8 cellular contexts compared by ENCODE assay signal in genomic region chr1:27959792-27960603, GRCh38. TPM values are rescaled to one million over a fixed set of nuclear protein-coding genes. Genes with fewer than 3 reads are reported as not detected.
DNase-seq lines count a peak whose midpoint lies in the region; ATAC-seq and TF ChIP-seq lines count a peak whose summit lies in the region.

Gene XKR8, plus strand, starts transcription at chr1:27959973. Its CDS starts 97 bp downstream, at chr1:27960070.

- DNase-seq in DMS53 (lab: John Stamatoyannopoulos, UW) (peak; percentile 97), Karpas-422 (peak; percentile 94), UCSD-AML1 (lab: John Stamatoyannopoulos, UW; ENCODE audit: unreplicated experiment) (peak; percentile 87), brain microvascular endothelial cell (peak; percentile 51), smooth muscle cell (lab: John Stamatoyannopoulos, UW; ENCODE audit: unreplicated experiment) (peak; percentile 59), OCI-M2 (lab: John Stamatoyannopoulos, UW; ENCODE audit: unreplicated experiment) (no peak)

- peak within 1 kb of the TSS; percentile 98 for H3K4me3 ChIP-seq in Karpas-422 (ENCODE audit: low read length)
- peak within 1 kb of the TSS; percentile 68 for H3K4me3 ChIP-seq in brain microvascular endothelial cell (ENCODE audit: low read depth, low read length)
- peak within 1 kb of the TSS; percentile 79 for H3K4me3 ChIP-seq in iPS-18a (ENCODE audit: low read length)
- H3K4me3 ChIP-seq in smooth muscle cell = peak within 1 kb of the TSS; percentile 68

- H3K4me1 ChIP-seq in Karpas-422 (ENCODE audit: low read length) (peaks cover 28% of the 10 kb centered on the region), iPS-18a (ENCODE audit: control insufficient read depth, low read depth, low read length) (peaks cover 8% of the 10 kb centered on the region), smooth muscle cell (ENCODE audit: low read depth) (peaks cover 3% of the 10 kb centered on the region)

- H3K27ac ChIP-seq in Karpas-422 (ENCODE audit: low read length) = peak within 1 kb of the TSS; percentile 61
- peak within 1 kb of the TSS; percentile 28 for H3K27ac ChIP-seq in brain microvascular endothelial cell
- peak within 1 kb of the TSS; percentile 77 for H3K27ac ChIP-seq in iPS-18a (ENCODE audit: low read length)
- peak within 1 kb of the TSS; percentile 48 for H3K27ac ChIP-seq in smooth muscle cell (ENCODE audit: low read depth)

- H3K9me2 ChIP-seq in Karpas-422 (replicated peaks; ENCODE audit: insufficient read depth, low read length) = no peaks in the 10 kb centered on the region

- H3K9me3 ChIP-seq in Karpas-422 (ENCODE audit: low read length) (no peaks in the 10 kb centered on the region), iPS-18a (ENCODE audit: control insufficient read depth, low read depth, low read length) (no peaks in the 10 kb centered on the region), smooth muscle cell (replicated peaks; ENCODE audit: low read depth) (no peaks in the 10 kb centered on the region)

- H4K20me1 ChIP-seq in Karpas-422 (ENCODE audit: insufficient read depth, low read depth, low read length) (peaks cover 4% of the 10 kb centered on the region; the same call in 1 of the 2 replicates), smooth muscle cell (ENCODE audit: low read depth) (no peaks in the 10 kb centered on the region)

- H3K9ac ChIP-seq in Karpas-422 (ENCODE audit: low read length) = peak within 1 kb of the TSS; percentile 84
- peak within 1 kb of the TSS; percentile 88 for H3K9ac ChIP-seq in iPS-18a (ENCODE audit: low read length)
- H3K9ac ChIP-seq in smooth muscle cell (ENCODE audit: low read depth) = peak within 1 kb of the TSS; percentile 63

- H3K79me2 ChIP-seq in Karpas-422 (ENCODE audit: low read length) (peaks cover 11% of the 10 kb centered on the region), smooth muscle cell (ENCODE audit: low read depth) (no peaks in the 10 kb centered on the region)

- peak within 1 kb of the TSS; percentile 97 for H2AFZ ChIP-seq in Karpas-422 (ENCODE audit: low read length)
- H2AFZ ChIP-seq in smooth muscle cell (ENCODE audit: low read depth) = peak within 1 kb of the TSS; percentile 94

- in situ Hi-C loops in brain microvascular endothelial cell (cut with HindIII; ENCODE audit: low pct_ligation_motif_present, low sequenced_read_pairs) = no loop called here

- peaks cover 6% of the 10 kb centered on the region for H3F3A ChIP-seq in smooth muscle cell (ENCODE audit: low read depth)

- ATAC-seq in GM21619 (IDR thresholded peaks at IDR 0.05; ENCODE audit: unreplicated experiment) = peak; percentile 86

- H3K27me3 ChIP-seq in Karpas-422 (ENCODE audit: low read length) (no peaks in the 10 kb centered on the region), brain microvascular endothelial cell (replicated peaks) (no peaks in the 10 kb centered on the region), iPS-18a (ENCODE audit: control insufficient read depth, insufficient read depth, low read length) (no peaks in the 10 kb centered on the region), smooth muscle cell (ENCODE audit: low read depth) (no peaks in the 10 kb centered on the region)

- TF ChIP-seq CTCF in brain microvascular endothelial cell (IDR thresholded peaks at IDR 0.05; ENCODE audit: low read depth, low read length, missing control alignments) (peak; percentile 39), smooth muscle cell (IDR thresholded peaks at IDR 0.05; ENCODE audit: borderline replicate concordance, insufficient read depth, poor library complexity, severe bottlenecking) (peak; percentile 18)

- peak within 1 kb of the TSS; percentile 98 for H3K4me2 ChIP-seq in Karpas-422 (ENCODE audit: low read depth, low read length, poor library complexity, severe bottlenecking)
- H3K4me2 ChIP-seq in smooth muscle cell = peak within 1 kb of the TSS; percentile 95

- 3% methylated on average over 56 of the region's 68 CpGs for WGBS in smooth muscle cell (ENCODE audit: low lambda C conversion rate)

- H3K36me3 ChIP-seq in Karpas-422 (ENCODE audit: insufficient read depth, low read length) (no peaks in the 10 kb centered on the region), brain microvascular endothelial cell (replicated peaks) (no peaks in the 10 kb centered on the region), iPS-18a (ENCODE audit: control insufficient read depth, low read depth, low read length) (peaks cover 19% of the 10 kb centered on the region), smooth muscle cell (ENCODE audit: low read depth) (no peaks in the 10 kb centered on the region)

RNA-seq across cellular contexts. Expression of gene XKR8, which starts in this region (rescaled TPM):
- 2.0 and 4.6 TPM in 2 replicates for total RNA-seq in Karpas-422 (2014; rRNA removed; shearing (Covaris generic); ENCODE audit: low replicate concordance)
- 10.7 and 11.6 TPM in 2 replicates for total RNA-seq in smooth muscle cell
- 16.3 and 19.4 TPM in 2 replicates for polyA plus RNA-seq in smooth muscle cell
